ENCODE assay signal across 20 cellular contexts in genomic region chr5:98602534-98603112, GRCh38.
DNase-seq lines count a peak whose midpoint lies in the region; ATAC-seq and TF ChIP-seq lines count a peak whose summit lies in the region.
"Had no signal": no experiment of that assay in that cellular context is flagged by ENCODE, and none has a peak within 500 bp of the region (broad histone marks: within the 10 kb centered on the region; RNA-seq: fewer than 3 reads in every experiment).

No MANE protein-coding gene starts in this region.

- no peak for TF ChIP-seq POLR2A in GM18505 (IDR thresholded peaks at IDR 0.05; ENCODE audit: borderline replicate concordance, extremely low read depth, insufficient read depth, insufficient read length)

- ATAC-seq in GM18505 (IDR thresholded peaks at IDR 0.05; ENCODE audit: unreplicated experiment) (peak; percentile 38), GM19452 (IDR thresholded peaks at IDR 0.05; ENCODE audit: unreplicated experiment) (peak; percentile 71), HG02973 (IDR thresholded peaks at IDR 0.05; ENCODE audit: unreplicated experiment) (peak; percentile 63), HG03280 (IDR thresholded peaks at IDR 0.05; ENCODE audit: unreplicated experiment) (no peak), HG03108 (IDR thresholded peaks at IDR 0.05; ENCODE audit: unreplicated experiment) (no peak), left lung (no peak)
- ATAC-seq: left ventricle myocardium superior had no signal

- H3K27me3 ChIP-seq in BE2C: no peaks in the 10 kb centered on the region
- no peaks in the 10 kb centered on the region for H3K27me3 ChIP-seq in left lung
- H3K27me3 ChIP-seq: esophagus muscularis mucosa had no signal

- H3K9me3 ChIP-seq in BE2C (no peaks in the 10 kb centered on the region), left lung (peaks cover 0 to 17% of the 10 kb centered on the region in 2 donors)
- H3K9me3 ChIP-seq: esophagus muscularis mucosa had no signal

- H3K4me1 ChIP-seq in BE2C (no peaks in the 10 kb centered on the region), left lung (no peaks in the 10 kb centered on the region)
- H3K4me1 ChIP-seq: esophagus muscularis mucosa had no signal

- no peaks in the 10 kb centered on the region for H3K36me3 ChIP-seq in BE2C
- H3K36me3 ChIP-seq in left lung: no peaks in the 10 kb centered on the region
- H3K36me3 ChIP-seq: esophagus muscularis mucosa had no signal

- H3K4me3 ChIP-seq in BE2C (ENCODE audit: low read depth, low read length) (no peak overlapping the region), left lung (no peak overlapping the region)
- H3K4me3 ChIP-seq: esophagus muscularis mucosa had no signal

- TF ChIP-seq CTCF in BE2C (IDR thresholded peaks at IDR 0.05; ENCODE audit: low read depth, low read length) (no peak), left lung (IDR thresholded peaks at IDR 0.05) (no peak)

- H3K27ac ChIP-seq in left lung: no peak overlapping the region
- H3K27ac ChIP-seq: esophagus muscularis mucosa had no signal

- DNase-seq in NAMALWA (ENCODE audit: low spot score) (peak; percentile 4), BE2C (no peak), left lung (no peak)
- DNase-seq: activated CD4-positive, alpha-beta T cell treated with anti-CD3 and anti-CD28 coated beads for 48 hours; activated CD8-positive, alpha-beta memory T cell treated with anti-CD3 and anti-CD28 coated beads, Interleukin-2, amount 50 U/mL, for 4 hours; activated effector memory CD4-positive, alpha-beta T cell treated with anti-CD3 and anti-CD28 coated beads, Interleukin-2, amount 50 U/mL, for 16 hours; caudate nucleus; effector CD4-positive, alpha-beta T cell; glutamatergic neuron; Karpas-422; left ventricle myocardium superior; NCI-H1417 treated with DMSO at 0.1 percent for 48 hours; NCI-H226; RPMI8226 had no signal

- intact Hi-C loops in left lung (cut with DNase I): no loop called here

Comparison
In these comparisons a context has a peak if more than half of its experiments do, and no peak if none do; other contexts are left out.
1. ATAC-seq: peak in GM18505 (single experiment), GM19452 (single experiment) and HG02973 (single experiment); none in HG03280 (single experiment), HG03108 (single experiment) and left lung (single experiment).